ENCODE assay signal across 14 cellular contexts in genomic region chrX:71616672-71617529, GRCh38. TPM values are rescaled to one million over a fixed set of nuclear protein-coding genes. Genes with fewer than 3 reads are reported as not detected.
DNase-seq lines count a peak whose midpoint lies in the region; ATAC-seq, FAIRE-seq and TF ChIP-seq lines count a peak whose summit lies in the region.
"Had no signal": no experiment of that assay in that cellular context is flagged by ENCODE, and none has a peak within 500 bp of the region (broad histone marks: within the 10 kb centered on the region; RNA-seq: fewer than 3 reads in every experiment).

No MANE protein-coding gene starts in this region.

- H3K27me3 ChIP-seq in HepG2 (ENCODE audit: control insufficient read depth in 1 of 2, insufficient read depth in 2 of 2, low read length in 2 of 2) (no peaks in the 10 kb centered on the region), breast epithelium (peaks cover 0 to 35% of the 10 kb centered on the region in 2 donors)
- H3K27me3 ChIP-seq: cardiac muscle cell had no signal

- H3K4me3 ChIP-seq in HepG2 (replicated peaks in 1 of 3; ENCODE audit: insufficient read depth in 1 of 3, low read depth in 2 of 3, low read length in 3 of 3) = peak overlapping the region; percentile 38 to 66 (median 45); a peak in 5 of 6 replicates
- H3K4me3 ChIP-seq in breast epithelium = no peak overlapping the region
- H3K4me3 ChIP-seq: cardiac muscle cell had no signal

- DNase-seq in stimulated activated naive CD4-positive, alpha-beta T cell treated with Interleukin-2 at 50 U/mL for 16 hours (lab: John Stamatoyannopoulos, UW) = peak; percentile 4
- DNase-seq in stimulated activated naive CD4-positive, alpha-beta T cell (lab: John Stamatoyannopoulos, UW) = no peak
- no peak for DNase-seq in activated T-cell treated with anti-CD3 and anti-CD28 coated beads, Interleukin-2, amount 50 U/mL, for 4 hours
- peak; percentile 31 for DNase-seq in HepG2 (ENCODE audit: low spot score)
- no peak for DNase-seq in inferior parietal cortex (ENCODE audit: extremely low spot score)
- DNase-seq in breast epithelium (ENCODE audit: low spot score in 2 of 2) = no peak
- DNase-seq: activated CD4-positive, alpha-beta T cell treated with anti-CD3 and anti-CD28 coated beads for 4 hours; NCI-H2107 had no signal

- peaks cover 30% of the 10 kb centered on the region for H3K36me3 Mint-ChIP-seq in activated T-cell treated with anti-CD3 and anti-CD28 coated beads, Interleukin-2, amount 50 U/mL, for 4 hours (ENCODE audit: insufficient read depth)

- in situ Hi-C loops in HepG2 (cut with HindIII; ENCODE audit: extremely low pct_ligation_motif_present, low pct_unique_long_range_greater_than_20kb) = no loop called here

- TF ChIP-seq POLR2A in HepG2 (IDR thresholded peaks at IDR 0.05; ENCODE audit: insufficient read depth in 1 of 2, low read depth in 2 of 2, low read length in 2 of 2) (no peak), breast epithelium (IDR thresholded peaks at IDR 0.05) (no peak)

- no TSS peak for BruUV-seq in HepG2 (replicated peaks; lab: Mats Ljungman, UMichigan)

- no peaks in the 10 kb centered on the region for H3K27me3 Mint-ChIP-seq in activated T-cell treated with anti-CD3 and anti-CD28 coated beads, Interleukin-2, amount 50 U/mL, for 4 hours (ENCODE audit: low read depth)

- TF ChIP-seq EP300 in HepG2 (IDR thresholded peaks at IDR 0.05; ENCODE audit: low read depth in 2 of 2, low read length in 2 of 2) (no peak), HepG2 (CRISPR knock-in tag; IDR thresholded peaks at IDR 0.05; ENCODE audit: borderline replicate concordance) (no peak)

- intact Hi-C loops in HepG2 (cut with micrococcal nuclease; ENCODE audit: unreplicated experiment) = loop anchor here (2.0 kb wide), 1 partner anchor 34 kb away; no protein-coding TSS in a partner anchor
- intact Hi-C loops in breast epithelium (cut with DNase I; ENCODE audit: low total_unique reads) = no loop called here

- POLR2A ChIA-PET in HepG2 (lab: Yijun Ruan, JAX) = interaction anchor here (0.8 kb wide), 1 partner anchor 12 kb away, joined by 4 read pairs; no protein-coding TSS in a partner anchor

- H3K9me3 Mint-ChIP-seq in activated T-cell treated with anti-CD3 and anti-CD28 coated beads, Interleukin-2, amount 50 U/mL, for 4 hours = no peaks in the 10 kb centered on the region

- CTCF ChIA-PET in HepG2 (lab: Yijun Ruan, JAX; ENCODE audit: low intra/inter-chr PET ratio, low total read pairs) = interaction anchor here (0.8 to 0.9 kb wide), 2 partner anchors 34 to 35 kb away, joined by 3 to 6 read pairs; no protein-coding TSS in a partner anchor

- TF ChIP-seq RAD21 in HepG2 (CRISPR knock-in tag; IDR thresholded peaks at IDR 0.05) = peak; percentile 22; the same call in 1 of the 2 replicates

- H3K36me3 ChIP-seq in HepG2 (replicated peaks in 1 of 2; ENCODE audit: control insufficient read depth in 1 of 2, insufficient read depth in 2 of 2, low read length in 2 of 2) = no peaks in the 10 kb centered on the region
- no peaks in the 10 kb centered on the region for H3K36me3 ChIP-seq in breast epithelium
- H3K36me3 ChIP-seq: cardiac muscle cell had no signal

- H3K79me2 ChIP-seq in HepG2 (ENCODE audit: insufficient read depth, low read length) = no peaks in the 10 kb centered on the region
- H3K79me2 ChIP-seq: parathyroid adenoma had no signal

- H2AFZ ChIP-seq in HepG2 (ENCODE audit: low read length) = no peak overlapping the region
- H2AFZ ChIP-seq: parathyroid adenoma had no signal

- H3K9ac ChIP-seq in HepG2 (ENCODE audit: insufficient read depth, low read depth, low read length) = peak overlapping the region; percentile 36; the same call in 1 of the 2 replicates
- H3K9ac ChIP-seq: parathyroid adenoma had no signal

- 50% methylated on average over 4 of the region's 43 CpGs for WGBS in HepG2 (ENCODE audit: low lambda C conversion rate)

- ATAC-seq in activated T-cell treated with anti-CD3 and anti-CD28 coated beads, Interleukin-2, amount 50 U/mL, for 4 hours = no peak
- peak; percentile 92 for ATAC-seq in HepG2
- ATAC-seq in HG02840 (IDR thresholded peaks at IDR 0.05; ENCODE audit: low FRiP score, unreplicated experiment) = no peak
- ATAC-seq in HG02763 (IDR thresholded peaks at IDR 0.05; ENCODE audit: unreplicated experiment) = no peak

- TF ChIP-seq CTCF in HepG2 (CRISPR knock-in tag; IDR thresholded peaks at IDR 0.05) (peak; percentile 49), breast epithelium (IDR thresholded peaks at IDR 0.05) (no peak)

- H3K9me3 ChIP-seq in HepG2 (ENCODE audit: low read length) (no peaks in the 10 kb centered on the region), breast epithelium (no peaks in the 10 kb centered on the region)
- H3K9me3 ChIP-seq: upper lobe of left lung had no signal

- peak; percentile 8 for FAIRE-seq in HepG2 (lab: Jason Lieb, UNC)
- FAIRE-seq: keratinocyte had no signal

- no peaks in the 10 kb centered on the region for H4K20me1 ChIP-seq in HepG2 (ENCODE audit: insufficient read depth, low read length)

- H3K4me1 ChIP-seq in HepG2 (ENCODE audit: insufficient read depth, low read length) (peaks cover 9% of the 10 kb centered on the region), breast epithelium (no peaks in the 10 kb centered on the region)
- H3K4me1 ChIP-seq: parathyroid adenoma had no signal

- H3K4me2 ChIP-seq in HepG2 (ENCODE audit: low read depth, low read length) = peak overlapping the region; percentile 88

- H3K4me1 Mint-ChIP-seq in activated T-cell treated with anti-CD3 and anti-CD28 coated beads, Interleukin-2, amount 50 U/mL, for 4 hours (ENCODE audit: low read depth) = peaks cover 65% of the 10 kb centered on the region

- peak overlapping the region; percentile 84 for H3K4me3 Mint-ChIP-seq in activated T-cell treated with anti-CD3 and anti-CD28 coated beads, Interleukin-2, amount 50 U/mL, for 4 hours

- no peak overlapping the region for H3K27ac ChIP-seq in HepG2 (ENCODE audit: extremely low read length, insufficient read depth, low read length)
- H3K27ac ChIP-seq in breast epithelium = no peak overlapping the region
- H3K27ac ChIP-seq: cardiac muscle cell, parathyroid adenoma had no signal

RNA-seq across cellular contexts. Expression of gene CXCR3, which starts 1.4 kb away (rescaled TPM):
- total RNA-seq in activated T-cell treated with anti-CD3 and anti-CD28 coated beads, Interleukin-2, amount 50 U/mL, for 4 hours = 10 to 100 TPM; 44.9 to 64.7 (median 53.1) TPM
- total RNA-seq in HepG2 (2016; rRNA removed; fragmentation: Illumina TruSeq; extraction: Trizol) = 0.17 and 0.18 TPM in 2 replicates
- total RNA-seq in HepG2 (2016; cell fraction: cytosol; rRNA removed; fragmentation: Illumina TruSeq; extraction: Trizol; ENCODE audit: low read depth) = 0.18 and 0.20 TPM in 2 replicates
- total RNA-seq in HepG2 (2016; cell fraction: insoluble cytoplasmic fraction; rRNA removed; fragmentation: Illumina TruSeq; extraction: Trizol) = 0.13 TPM in 1 of 2 replicates, not detected in the other
- total RNA-seq in HepG2 (2016; cell fraction: membrane; rRNA removed; fragmentation: Illumina TruSeq; extraction: Trizol) = 0.10 and 0.15 TPM in 2 replicates
- total RNA-seq in HepG2 (2016; cell fraction: nucleus; rRNA removed; fragmentation: Illumina TruSeq; extraction: Trizol) = 0.22 and 0.37 TPM in 2 replicates
- not detected in 2 replicates for polyA plus RNA-seq in HepG2 (2011; rRNA removed)
- not detected in 2 replicates for polyA plus RNA-seq in HepG2 (2011; cell fraction: cytosol; rRNA removed)
- polyA plus RNA-seq in HepG2 (2011; cell fraction: nucleus; rRNA removed) = 0.07 TPM in 1 of 2 replicates, not detected in the other
- not detected in 2 replicates for polyA plus RNA-seq in HepG2 (2012)
- 0.08 and 0.09 TPM in 2 replicates for polyA plus RNA-seq in HepG2 (2016; cell fraction: cytosol; fragmentation: Illumina TruSeq; extraction: Trizol; ENCODE audit: low read depth)
- 0.32 TPM in 1 of 2 replicates, not detected in the other for polyA plus RNA-seq in HepG2 (2016; cell fraction: insoluble cytoplasmic fraction; fragmentation: Illumina TruSeq; extraction: Trizol; ENCODE audit: low read depth)
- polyA plus RNA-seq in HepG2 (2016; cell fraction: membrane; fragmentation: Illumina TruSeq; extraction: Trizol; ENCODE audit: low read depth) = 0.15 and 0.27 TPM in 2 replicates
- 0.28 and 0.29 TPM in 2 replicates for polyA plus RNA-seq in HepG2 (2016; cell fraction: nucleus; fragmentation: Illumina TruSeq; extraction: Trizol; ENCODE audit: insufficient read depth, low read depth)
- polyA minus RNA-seq in HepG2 (2011; rRNA and poly(A)+ RNA removed; ENCODE audit: low replicate concordance) = 0.30 TPM in 1 of 2 replicates, not detected in the other
- polyA minus RNA-seq in HepG2 (2011; cell fraction: cytosol; rRNA and poly(A)+ RNA removed) = not detected in 2 replicates
- polyA minus RNA-seq in HepG2 (2011; cell fraction: nucleus; rRNA and poly(A)+ RNA removed) = not detected in 2 replicates
- not detected for total RNA-seq in breast epithelium
- total RNA-seq: cardiac muscle cell had no signal
- polyA plus RNA-seq: cardiac muscle cell, keratinocyte had no signal

RNA-seq across cellular contexts. Expression of gene GCNA, which starts 38.7 kb away (rescaled TPM):
- total RNA-seq in activated T-cell treated with anti-CD3 and anti-CD28 coated beads, Interleukin-2, amount 50 U/mL, for 4 hours = 1 to 10 TPM; 1.7 to 2.2 (median 2.1) TPM
- total RNA-seq in HepG2 (2016; rRNA removed; fragmentation: Illumina TruSeq; extraction: Trizol) (0.17 and 0.66 TPM in 2 replicates), breast epithelium (1 to 10 TPM; 2.3 to 3.0 (median 2.6) TPM)
- total RNA-seq in HepG2 (2016; cell fraction: cytosol; rRNA removed; fragmentation: Illumina TruSeq; extraction: Trizol; ENCODE audit: low read depth) = 0.35 and 0.51 TPM in 2 replicates
- total RNA-seq in HepG2 (2016; cell fraction: insoluble cytoplasmic fraction; rRNA removed; fragmentation: Illumina TruSeq; extraction: Trizol) = 0.27 and 0.32 TPM in 2 replicates
- total RNA-seq in HepG2 (2016; cell fraction: membrane; rRNA removed; fragmentation: Illumina TruSeq; extraction: Trizol) = 0.38 and 0.43 TPM in 2 replicates
- total RNA-seq in HepG2 (2016; cell fraction: nucleus; rRNA removed; fragmentation: Illumina TruSeq; extraction: Trizol) = 0.62 and 0.69 TPM in 2 replicates
- 0.38 and 0.44 TPM in 2 replicates for polyA plus RNA-seq in HepG2 (2011; rRNA removed)
- 0.09 and 0.12 TPM in 2 replicates for polyA plus RNA-seq in HepG2 (2011; cell fraction: cytosol; rRNA removed)
- 1.7 and 2.0 TPM in 2 replicates for polyA plus RNA-seq in HepG2 (2011; cell fraction: nucleus; rRNA removed)
- polyA plus RNA-seq in HepG2 (2012) = 0.27 and 0.55 TPM in 2 replicates
- polyA plus RNA-seq in HepG2 (2016; cell fraction: cytosol; fragmentation: Illumina TruSeq; extraction: Trizol; ENCODE audit: low read depth) = 0.05 and 0.11 TPM in 2 replicates
- polyA plus RNA-seq in HepG2 (2016; cell fraction: insoluble cytoplasmic fraction; fragmentation: Illumina TruSeq; extraction: Trizol; ENCODE audit: low read depth) = 0.17 and 0.27 TPM in 2 replicates
- polyA plus RNA-seq in HepG2 (2016; cell fraction: membrane; fragmentation: Illumina TruSeq; extraction: Trizol; ENCODE audit: low read depth) = 0.17 and 0.20 TPM in 2 replicates
- polyA plus RNA-seq in HepG2 (2016; cell fraction: nucleus; fragmentation: Illumina TruSeq; extraction: Trizol; ENCODE audit: insufficient read depth, low read depth) = 1.8 and 2.4 TPM in 2 replicates
- 0.48 and 0.96 TPM in 2 replicates for polyA minus RNA-seq in HepG2 (2011; rRNA and poly(A)+ RNA removed; ENCODE audit: low replicate concordance)
- not detected in 2 replicates for polyA minus RNA-seq in HepG2 (2011; cell fraction: cytosol; rRNA and poly(A)+ RNA removed)
- polyA minus RNA-seq in HepG2 (2011; cell fraction: nucleus; rRNA and poly(A)+ RNA removed) = 0.77 and 1.1 TPM in 2 replicates

Comparison
In these comparisons a context has a peak if more than half of its experiments do, and no peak if none do; other contexts are left out.
1. DNase-seq: peak in stimulated activated naive CD4-positive, alpha-beta T cell treated with Interleukin-2 at 50 U/mL for 16 hours (single experiment) and HepG2 (single experiment); none in stimulated activated naive CD4-positive, alpha-beta T cell (0 of 6), activated T-cell treated with anti-CD3 and anti-CD28 coated beads, Interleukin-2, amount 50 U/mL, for 4 hours (single experiment), inferior parietal cortex (single experiment) and breast epithelium (0 of 2).
2. H3K4me3 ChIP-seq: peak in HepG2 (3 of 3); none in breast epithelium (0 of 3).
3. RNA of gene CXCR3, which starts 1.4 kb away (total RNA-seq): 44.9 to 64.7 TPM in activated T-cell treated with anti-CD3 and anti-CD28 coated beads, Interleukin-2, amount 50 U/mL, for 4 hours; 0.10 to 0.37 TPM in HepG2 and not detected in breast epithelium; every median in the first group is over 10 times any median in the second.